Comparison of ENCODE assay signal across 18 cellular contexts in genomic region chr10:124993345-124993708, GRCh38.
"Had no signal": no experiment of that assay in that cellular context is flagged by ENCODE, and none has a peak within 500 bp of the region (broad histone marks: within the 10 kb centered on the region; RNA-seq: fewer than 3 reads in every experiment).

No MANE protein-coding gene starts in this region.

- ATAC-seq: activated CD8-positive, alpha-beta memory T cell treated with anti-CD3 and anti-CD28 coated beads, Interleukin-2, amount 10 ng/mL, durations not matched to agents 7 days and 5 days; activated naive CD8-positive, alpha-beta T cell treated with anti-CD3 and anti-CD28 coated beads, Interleukin-2, amount 50 U/mL, for 24 hours; psoas muscle; right lobe of liver; stimulated activated naive CD8-positive, alpha-beta T cell treated with anti-CD3 and anti-CD28 coated beads, Interleukin-15, amount 100 ng/mL, for 72 hours had no signal

- H3K27me3 Mint-ChIP-seq: activated CD4-positive, alpha-beta memory T cell treated with anti-CD3 and anti-CD28 coated beads for 36 hours; activated CD8-positive, alpha-beta memory T cell treated with anti-CD3 and anti-CD28 coated beads, Interleukin-2, amount 10 ng/mL, durations not matched to agents 7 days and 5 days; activated naive CD8-positive, alpha-beta T cell treated with anti-CD3 and anti-CD28 coated beads, Interleukin-2, amount 50 U/mL, for 24 hours; stimulated activated naive CD8-positive, alpha-beta T cell treated with anti-CD3 and anti-CD28 coated beads, Interleukin-15, amount 100 ng/mL, for 72 hours had no signal

- H3K27me3 ChIP-seq: right lobe of liver had no signal

- H3K4me1 Mint-ChIP-seq: activated CD8-positive, alpha-beta memory T cell treated with anti-CD3 and anti-CD28 coated beads, Interleukin-2, amount 10 ng/mL, durations not matched to agents 7 days and 5 days; activated naive CD8-positive, alpha-beta T cell treated with anti-CD3 and anti-CD28 coated beads, Interleukin-2, amount 50 U/mL, for 24 hours; stimulated activated naive CD8-positive, alpha-beta T cell treated with anti-CD3 and anti-CD28 coated beads, Interleukin-15, amount 100 ng/mL, for 72 hours had no signal

- H3K27ac ChIP-seq: right lobe of liver had no signal

- H3K4me3 Mint-ChIP-seq: activated CD4-positive, alpha-beta memory T cell treated with anti-CD3 and anti-CD28 coated beads for 36 hours; activated CD8-positive, alpha-beta memory T cell treated with anti-CD3 and anti-CD28 coated beads, Interleukin-2, amount 10 ng/mL, durations not matched to agents 7 days and 5 days; activated naive CD4-positive, alpha-beta T cell treated with anti-CD3 and anti-CD28 coated beads for 36 hours; activated naive CD8-positive, alpha-beta T cell treated with anti-CD3 and anti-CD28 coated beads, Interleukin-2, amount 50 U/mL, for 24 hours; stimulated activated naive CD8-positive, alpha-beta T cell treated with anti-CD3 and anti-CD28 coated beads, Interleukin-15, amount 100 ng/mL, for 72 hours; T-helper 2 cell treated with Interferon-gamma antibody and Interleukin-4, amounts not matched to agents 5 μg/mL and 100 μg/mL, for 36 hours had no signal

- H3K36me3 Mint-ChIP-seq: activated CD8-positive, alpha-beta memory T cell treated with anti-CD3 and anti-CD28 coated beads, Interleukin-2, amount 10 ng/mL, durations not matched to agents 7 days and 5 days had no signal

- H3K9me3 Mint-ChIP-seq: activated CD4-positive, alpha-beta memory T cell treated with anti-CD3 and anti-CD28 coated beads for 36 hours; activated naive CD4-positive, alpha-beta T cell treated with anti-CD3 and anti-CD28 coated beads for 36 hours; activated naive CD8-positive, alpha-beta T cell treated with anti-CD3 and anti-CD28 coated beads, Interleukin-2, amount 50 U/mL, for 24 hours; activated T-helper 2 cell treated with anti-CD3 and anti-CD28 coated beads, Interferon-gamma antibody, Interleukin-2, Interleukin-4, amounts not matched to agents 10 μg/mL and 5 μg/mL and 100 μg/mL, durations not matched to agents 14 hours and 24 hours and 36 hours; stimulated activated naive CD8-positive, alpha-beta T cell treated with anti-CD3 and anti-CD28 coated beads, Interleukin-15, amount 100 ng/mL, for 72 hours; T-helper 2 cell treated with Interferon-gamma antibody and Interleukin-4, amounts not matched to agents 5 μg/mL and 100 μg/mL, for 36 hours had no signal

- H3K27ac Mint-ChIP-seq: activated CD4-positive, alpha-beta memory T cell treated with anti-CD3 and anti-CD28 coated beads for 36 hours; activated CD8-positive, alpha-beta memory T cell treated with anti-CD3 and anti-CD28 coated beads, Interleukin-2, amount 10 ng/mL, durations not matched to agents 7 days and 5 days; activated naive CD4-positive, alpha-beta T cell treated with anti-CD3 and anti-CD28 coated beads for 36 hours; activated naive CD8-positive, alpha-beta T cell treated with anti-CD3 and anti-CD28 coated beads, Interleukin-2, amount 50 U/mL, for 24 hours; activated T-helper 2 cell treated with anti-CD3 and anti-CD28 coated beads, Interferon-gamma antibody, Interleukin-2, Interleukin-4, amounts not matched to agents 10 μg/mL and 5 μg/mL and 100 μg/mL, durations not matched to agents 14 hours and 24 hours and 36 hours; T-helper 2 cell treated with Interferon-gamma antibody and Interleukin-4, amounts not matched to agents 5 μg/mL and 100 μg/mL, for 36 hours had no signal

- DNase-seq: activated naive CD4-positive, alpha-beta T cell treated with anti-CD3 and anti-CD28 coated beads for 36 hours; activated naive CD8-positive, alpha-beta T cell treated with anti-CD3 and anti-CD28 coated beads, Interleukin-2, amount 50 U/mL, for 24 hours; activated T-cell treated with anti-CD3 and anti-CD28 coated beads, Interleukin-2, amount 50 U/mL, for 1 hour; caudate nucleus; cortex of kidney; effector CD8-positive, alpha-beta T cell; foreskin fibroblast; psoas muscle; stimulated activated CD4-positive, alpha-beta T cell treated with anti-CD3 and anti-CD28 coated beads, Interleukin-4, amount 100 ng/mL, for 4 hours; stimulated activated naive CD8-positive, alpha-beta T cell treated with anti-CD3 and anti-CD28 coated beads, Interleukin-15, amount 100 ng/mL, for 72 hours had no signal

- H3K4me2 ChIP-seq: smooth muscle cell had no signal

- H3K9me3 ChIP-seq: psoas muscle, right lobe of liver had no signal

- FAIRE-seq: urothelium cell line had no signal

- H3K4me3 ChIP-seq: lung, psoas muscle, right lobe of liver, smooth muscle cell had no signal
